13 cellular contexts compared by ENCODE assay signal in the genomic region with DNA sequence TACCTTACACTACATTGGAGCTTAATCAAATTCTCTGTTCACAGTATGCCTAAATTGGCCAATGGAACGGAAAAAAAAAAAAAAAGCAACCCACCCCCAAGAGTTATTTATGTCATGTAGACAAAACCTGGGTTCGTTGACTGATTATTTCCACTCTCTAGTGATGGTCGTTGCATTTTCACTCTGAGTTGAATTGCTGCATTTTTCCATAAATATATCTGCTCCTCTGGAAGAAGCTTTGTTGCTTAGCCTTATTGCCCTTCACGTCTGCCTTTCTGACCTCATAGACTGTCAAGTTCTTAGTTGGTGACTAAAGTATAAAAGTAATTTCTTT.
DNase-seq lines count a peak whose midpoint lies in the region; ATAC-seq and TF ChIP-seq lines count a peak whose summit lies in the region.
"Had no signal": no experiment of that assay in that cellular context is flagged by ENCODE, and none has a peak within 500 bp of the region (broad histone marks: within the 10 kb centered on the region; RNA-seq: fewer than 3 reads in every experiment).

No MANE protein-coding gene starts in this region.

- TF ChIP-seq POLR2A in transverse colon (IDR thresholded peaks at IDR 0.05) (no peak), esophagus squamous epithelium (IDR thresholded peaks at IDR 0.05) (no peak)

- no peak for TF ChIP-seq EP300 in transverse colon (IDR thresholded peaks at IDR 0.05; ENCODE audit: low read depth)

- no peaks in the 10 kb centered on the region for H3K9me3 ChIP-seq in RWPE2 (ENCODE audit: severe bottlenecking)
- no peaks in the 10 kb centered on the region for H3K9me3 ChIP-seq in transverse colon
- no peaks in the 10 kb centered on the region for H3K9me3 ChIP-seq in esophagus squamous epithelium
- H3K9me3 ChIP-seq: prostate gland, upper lobe of right lung had no signal

- H3K4me3 ChIP-seq in RWPE2 (ENCODE audit: severe bottlenecking) = no peak overlapping the region
- H3K4me3 ChIP-seq in transverse colon = no peak overlapping the region
- H3K4me3 ChIP-seq in esophagus squamous epithelium = no peak overlapping the region
- H3K4me3 ChIP-seq: prostate gland, upper lobe of right lung had no signal

- 66 to 74% methylated on average over 4 of the region's 4 CpGs for WGBS in transverse colon (ENCODE audit: low coverage in 1 of 2), 2 donors
- WGBS in esophagus squamous epithelium, 2 donors = 62 to 71% methylated on average over 4 of the region's 4 CpGs

- DNase-seq in stimulated activated CD4-positive, alpha-beta T cell treated with anti-CD3 and anti-CD28 coated beads, Interleukin-4, amount 100 ng/mL, for 24 hours = peak; percentile 27
- no peak for DNase-seq in stimulated activated CD4-positive, alpha-beta T cell treated with anti-CD3 and anti-CD28 coated beads, Interleukin-15, amount 100 ng/mL, for 24 hours
- DNase-seq in RWPE2 (ENCODE audit: low spot score) (no peak), epithelial cell of prostate (ENCODE audit: low read depth, low spot score) (no peak), transverse colon (no peak), esophagus squamous epithelium (lab: John Stamatoyannopoulos, UW) (no peak), DMS53 (lab: John Stamatoyannopoulos, UW) (no peak)
- DNase-seq in activated effector memory CD4-positive, alpha-beta T cell treated with anti-CD3 and anti-CD28 coated beads, Interleukin-2, amount 50 U/mL, for 16 hours = no peak
- DNase-seq: activated effector memory CD4-positive, alpha-beta T cell treated with Interleukin-2 at 50 U/mL for 16 hours; NCI-H1105; upper lobe of right lung had no signal

- peak overlapping the region; percentile 93 for H3K27ac ChIP-seq in RWPE2 (ENCODE audit: poor library complexity, severe bottlenecking)
- H3K27ac ChIP-seq in epithelial cell of prostate = peak overlapping the region; percentile 93
- H3K27ac ChIP-seq in transverse colon = no peak overlapping the region
- no peak overlapping the region for H3K27ac ChIP-seq in esophagus squamous epithelium
- H3K27ac ChIP-seq: prostate gland, upper lobe of right lung, VCaP had no signal

- H3K36me3 ChIP-seq in RWPE2 (ENCODE audit: low read depth) (no peaks in the 10 kb centered on the region), transverse colon (no peaks in the 10 kb centered on the region), esophagus squamous epithelium (no peaks in the 10 kb centered on the region)
- H3K36me3 ChIP-seq: prostate gland, upper lobe of right lung had no signal

- in situ Hi-C loops in transverse colon (cut with MboI; ENCODE audit: low pct_ligation_motif_present in 1 of 4, low pct_unique_long_range_greater_than_20kb in 1 of 4, low sequenced_read_pairs in 3 of 4) = no loop called here

- TF ChIP-seq CTCF in RWPE2 (IDR thresholded peaks at IDR 0.05; ENCODE audit: poor library complexity, severe bottlenecking) (no peak), transverse colon (IDR thresholded peaks at IDR 0.05) (no peak), esophagus squamous epithelium (IDR thresholded peaks at IDR 0.05) (no peak)

- intact Hi-C loops in transverse colon (cut with DNase I; ENCODE audit: low total_unique reads) (no loop called here), esophagus squamous epithelium (cut with DNase I) (no loop called here)

- peaks cover 47% of the 10 kb centered on the region for H3K4me1 ChIP-seq in RWPE2 (ENCODE audit: insufficient read depth, poor library complexity, severe bottlenecking)
- peaks cover 0 to 6% (median 1%) of the 10 kb centered on the region in 4 donors for H3K4me1 ChIP-seq in transverse colon
- peaks cover 0 to 29% (median 8%) of the 10 kb centered on the region in 3 donors for H3K4me1 ChIP-seq in esophagus squamous epithelium
- H3K4me1 ChIP-seq: prostate gland, upper lobe of right lung had no signal

- H3K27me3 ChIP-seq in RWPE2 (ENCODE audit: insufficient read depth, poor library complexity, severe bottlenecking) (no peaks in the 10 kb centered on the region), transverse colon (no peaks in the 10 kb centered on the region), esophagus squamous epithelium (no peaks in the 10 kb centered on the region)
- H3K27me3 ChIP-seq: upper lobe of right lung had no signal

- ATAC-seq in RWPE2 (ENCODE audit: low read depth) = no peak
- ATAC-seq: upper lobe of right lung had no signal

Comparison
In these comparisons a context has a peak if more than half of its experiments do, and no peak if none do; other contexts are left out.
1. H3K27ac ChIP-seq: peak in RWPE2 (single experiment) and epithelial cell of prostate (single experiment); none in transverse colon (0 of 4) and esophagus squamous epithelium (0 of 4).